Comparison of ENCODE assay signal across 9 cellular contexts in genomic region chr18:519019-519879, GRCh38. TPM values are rescaled to one million over a fixed set of nuclear protein-coding genes. Genes with fewer than 3 reads are reported as not detected.
DNase-seq lines count a peak whose midpoint lies in the region; ATAC-seq and TF ChIP-seq lines count a peak whose summit lies in the region.
"Had no signal": no experiment of that assay in that cellular context is flagged by ENCODE, and none has a peak within 500 bp of the region (broad histone marks: within the 10 kb centered on the region; RNA-seq: fewer than 3 reads in every experiment).

No MANE protein-coding gene starts in this region.

- TF ChIP-seq CTCF in choroid plexus epithelial cell (conservative IDR thresholded peaks at IDR 0.05; ENCODE audit: low read depth, low read length): no peak
- TF ChIP-seq CTCF in omental fat pad (IDR thresholded peaks at IDR 0.05): no peak
- no peak for TF ChIP-seq CTCF in progenitor cell of endocrine pancreas (IDR thresholded peaks at IDR 0.05; ENCODE audit: unreplicated experiment)

- peak; percentile 83 for ATAC-seq in GM21381 (IDR thresholded peaks at IDR 0.05; ENCODE audit: unreplicated experiment)
- peak; percentile 70 for ATAC-seq in HG03558 (IDR thresholded peaks at IDR 0.05; ENCODE audit: extremely low read depth, unreplicated experiment)
- ATAC-seq in omental fat pad (ENCODE audit: low FRiP score): peak; percentile 87

- no peaks in the 10 kb centered on the region for H3K27me3 Mint-ChIP-seq in progenitor cell of endocrine pancreas

- no peak overlapping the region for H3K4me3 ChIP-seq in choroid plexus epithelial cell (ENCODE audit: low read depth, low read length)

- in situ Hi-C loops in G401 (cut with HindIII; ENCODE audit: low sequenced_read_pairs): no loop called here

- H3K4me1 Mint-ChIP-seq in progenitor cell of endocrine pancreas (ENCODE audit: low read depth): peaks cover 5% of the 10 kb centered on the region
- H3K4me1 Mint-ChIP-seq: IgD-negative memory B cell had no signal

- H3K27ac Mint-ChIP-seq in progenitor cell of endocrine pancreas: no peak overlapping the region
- H3K27ac Mint-ChIP-seq: IgD-negative memory B cell had no signal

- DNase-seq in G401 (ENCODE audit: low spot score) (peak; percentile 26), choroid plexus epithelial cell (ENCODE audit: low read depth) (peak; percentile 71), omental fat pad (ENCODE audit: low spot score) (no peak), NCI-H1092 treated with DMSO at 0.1 percent for 48 hours (lab: John Stamatoyannopoulos, UW) (no peak), SK-N-DZ (ENCODE audit: low spot score) (no peak), progenitor cell of endocrine pancreas (ENCODE audit: low spot score, unreplicated experiment) (no peak)

- peaks cover 7% of the 10 kb centered on the region for H3K36me3 Mint-ChIP-seq in progenitor cell of endocrine pancreas (ENCODE audit: insufficient read depth)
- H3K36me3 Mint-ChIP-seq: IgD-negative memory B cell had no signal

- H3K9me3 Mint-ChIP-seq in progenitor cell of endocrine pancreas (ENCODE audit: low read depth): peaks cover 12% of the 10 kb centered on the region

- no peak overlapping the region for H3K4me3 Mint-ChIP-seq in progenitor cell of endocrine pancreas (ENCODE audit: low read depth)
- H3K4me3 Mint-ChIP-seq: IgD-negative memory B cell had no signal

RNA-seq across cellular contexts. Expression of gene COLEC12, which starts 18.7 kb away (rescaled TPM):
- 0.86 and 2.4 TPM in 2 replicates for total RNA-seq in G401 (2014; rRNA removed; shearing (Covaris generic))
- total RNA-seq in omental fat pad: 10 to 100 TPM; 25.3 to 54.8 (median 42.7) TPM
- polyA plus RNA-seq in SK-N-DZ (2014; cell fraction: cytosol; rRNA removed): 12.1 and 13.5 TPM in 2 replicates
- 4.6 and 5.3 TPM in 2 replicates for polyA plus RNA-seq in SK-N-DZ (2014; cell fraction: nucleus; rRNA removed)
- total RNA-seq in progenitor cell of endocrine pancreas: 0.55 and 0.69 TPM in 2 replicates
- polyA plus RNA-seq: IgD-negative memory B cell had no signal

Comparison
In these comparisons a context has a peak if more than half of its experiments do, and no peak if none do; other contexts are left out.
1. DNase-seq: peak in G401 (single experiment) and choroid plexus epithelial cell (single experiment); none in omental fat pad (single experiment), NCI-H1092 treated with DMSO at 0.1 percent for 48 hours (single experiment), SK-N-DZ (single experiment) and progenitor cell of endocrine pancreas (single experiment).
2. Peak in every context shown above with its lines, with median percentiles within 50 percentile points of each other: ATAC-seq.